Comparison of ENCODE assay signal across 8 cellular contexts in the genomic region with DNA sequence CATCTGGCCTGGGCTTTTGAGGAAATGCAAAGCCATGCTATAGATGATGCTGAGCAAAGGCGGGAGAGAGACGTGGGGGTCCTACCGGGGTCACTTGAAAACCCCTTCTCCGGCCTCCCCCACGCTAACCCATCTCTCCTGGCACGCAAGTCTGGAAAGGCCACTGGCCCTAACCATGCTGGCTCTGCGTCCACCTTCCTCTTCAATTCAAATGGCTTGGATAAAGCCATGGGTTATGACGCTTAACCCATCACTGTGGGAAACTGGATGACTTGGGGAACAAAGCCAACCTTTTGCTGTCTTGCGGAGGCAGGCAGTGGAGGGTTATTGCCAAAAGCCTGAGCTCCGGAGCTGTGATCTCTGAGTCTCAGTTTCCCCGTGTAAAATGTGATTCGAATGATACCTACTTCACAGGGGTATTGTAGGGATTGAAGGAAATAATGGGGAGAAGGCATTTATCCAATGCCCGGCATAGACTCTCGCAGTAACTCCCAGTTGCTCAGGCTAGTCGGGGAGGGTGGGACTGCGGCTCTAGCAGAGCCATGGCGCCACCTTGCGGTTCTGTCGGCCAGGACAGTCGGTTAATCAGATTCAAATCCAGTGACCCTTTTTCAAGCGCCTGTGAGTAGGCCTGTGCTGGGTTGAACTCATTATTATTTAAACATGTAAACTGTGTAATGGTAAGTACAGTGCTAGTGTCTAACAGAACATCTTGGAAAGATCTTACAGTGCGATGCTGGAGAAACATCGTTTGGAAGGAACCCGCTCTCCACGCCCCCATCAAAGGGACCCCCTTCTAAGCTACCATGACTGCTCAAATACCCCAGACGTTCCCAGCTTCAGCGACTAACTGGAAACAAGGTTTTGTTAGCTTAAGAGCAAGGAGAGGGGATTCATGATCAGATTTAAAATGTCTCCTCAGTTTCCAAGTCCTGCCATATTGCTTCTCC. TPM values are rescaled to one million over a fixed set of nuclear protein-coding genes. Genes with fewer than 3 reads are reported as not detected.
A peak's percentile ranks its signal among the peaks of the same experiment; 100 is the strongest.
DNase-seq lines count a peak whose midpoint lies in the region; ATAC-seq and TF ChIP-seq lines count a peak whose summit lies in the region.

No MANE protein-coding gene starts in this region.

- no peaks in the 10 kb centered on the region for H3K36me3 Mint-ChIP-seq in T-cell
- no peaks in the 10 kb centered on the region for H3K36me3 Mint-ChIP-seq in activated naive CD8-positive, alpha-beta T cell treated with anti-CD3 and anti-CD28 coated beads, Interleukin-2, amount 50 U/mL, for 24 hours (ENCODE audit: low read depth)

- H3K4me3 Mint-ChIP-seq in T-cell: no peak overlapping the region
- no peak overlapping the region for H3K4me3 Mint-ChIP-seq in activated naive CD8-positive, alpha-beta T cell treated with anti-CD3 and anti-CD28 coated beads, Interleukin-2, amount 50 U/mL, for 24 hours

- TF ChIP-seq CTCF in GM12864 (IDR thresholded peaks at IDR 0.05; ENCODE audit: low read depth, low read length, missing control alignments) (peak; percentile 95), retinal pigment epithelial cell (conservative IDR thresholded peaks at IDR 0.05; ENCODE audit: low read depth, low read length) (peak; percentile 93)

- ATAC-seq in HG02678 (IDR thresholded peaks at IDR 0.05; ENCODE audit: unreplicated experiment) (peak; percentile 87), T-cell (replicated peaks in 1 of 4) (peak; percentile 91 to 96 (median 93)), left cardiac atrium (peak; percentile 95 to 96), HG03139 (IDR thresholded peaks at IDR 0.05; ENCODE audit: unreplicated experiment) (no peak)
- peak; percentile 94 for ATAC-seq in activated naive CD8-positive, alpha-beta T cell treated with anti-CD3 and anti-CD28 coated beads, Interleukin-2, amount 50 U/mL, for 24 hours

- no peak overlapping the region for H3K4me3 ChIP-seq in GM12864 (ENCODE audit: low read depth, low read length)
- H3K4me3 ChIP-seq in retinal pigment epithelial cell (ENCODE audit: low read length): no peak overlapping the region

- H3K9me3 Mint-ChIP-seq in T-cell: no peaks in the 10 kb centered on the region
- H3K9me3 Mint-ChIP-seq in activated naive CD8-positive, alpha-beta T cell treated with anti-CD3 and anti-CD28 coated beads, Interleukin-2, amount 50 U/mL, for 24 hours: no peaks in the 10 kb centered on the region

- POLR2A ChIA-PET in T-cell (lab: Charles Lee): interaction anchor here (0.6 kb wide), 2 partner anchors 87 to 287 kb away, joined by 3 read pairs; no protein-coding TSS in a partner anchor

- intact Hi-C loops in left cardiac atrium (cut with DNase I): loop anchor here (2.0 to 10.0 kb wide), 3 partner anchors 140 to 184 kb away; no protein-coding TSS in a partner anchor

- H3K27me3 Mint-ChIP-seq in T-cell: peaks cover 2 to 3% of the 10 kb centered on the region in 2 donors
- H3K27me3 Mint-ChIP-seq in activated naive CD8-positive, alpha-beta T cell treated with anti-CD3 and anti-CD28 coated beads, Interleukin-2, amount 50 U/mL, for 24 hours: no peaks in the 10 kb centered on the region

- CTCF ChIA-PET in T-cell (lab: Charles Lee): interaction anchor here (0.6 to 2.1 kb wide), 7 partner anchors 11 to 141 kb away, joined by 3 to 7 read pairs (median 3); partner anchors contain the start of gene SLC30A1 (in 1 of the 2)

- DNase-seq in GM12864 (ENCODE audit: low read depth): peak; percentile 50
- peak; percentile 87 for DNase-seq in NCI-H1436 (lab: John Stamatoyannopoulos, UW)
- DNase-seq in T-cell: peak; percentile 44 to 81 (median 74)
- peak; percentile 89 for DNase-seq in activated naive CD8-positive, alpha-beta T cell treated with anti-CD3 and anti-CD28 coated beads, Interleukin-2, amount 50 U/mL, for 24 hours
- peak; percentile 89 for DNase-seq in left cardiac atrium
- DNase-seq in retinal pigment epithelial cell (ENCODE audit: low read depth): peak; percentile 48

- peaks cover 0 to 3% (median 0%) of the 10 kb centered on the region in 3 donors for H3K4me1 Mint-ChIP-seq in T-cell
- H3K4me1 Mint-ChIP-seq in activated naive CD8-positive, alpha-beta T cell treated with anti-CD3 and anti-CD28 coated beads, Interleukin-2, amount 50 U/mL, for 24 hours: no peaks in the 10 kb centered on the region

- no peak overlapping the region for H3K27ac Mint-ChIP-seq in T-cell
- H3K27ac Mint-ChIP-seq in activated naive CD8-positive, alpha-beta T cell treated with anti-CD3 and anti-CD28 coated beads, Interleukin-2, amount 50 U/mL, for 24 hours: no peak overlapping the region

RNA-seq across cellular contexts. Expression of gene NEK2, which starts 20.3 kb away (rescaled TPM):
- total RNA-seq in T-cell (under 1 TPM; 0.16 to 0.63 (median 0.37) TPM), left cardiac atrium (under 1 TPM; 0.18 to 0.68 TPM)
